In the genomic region with DNA sequence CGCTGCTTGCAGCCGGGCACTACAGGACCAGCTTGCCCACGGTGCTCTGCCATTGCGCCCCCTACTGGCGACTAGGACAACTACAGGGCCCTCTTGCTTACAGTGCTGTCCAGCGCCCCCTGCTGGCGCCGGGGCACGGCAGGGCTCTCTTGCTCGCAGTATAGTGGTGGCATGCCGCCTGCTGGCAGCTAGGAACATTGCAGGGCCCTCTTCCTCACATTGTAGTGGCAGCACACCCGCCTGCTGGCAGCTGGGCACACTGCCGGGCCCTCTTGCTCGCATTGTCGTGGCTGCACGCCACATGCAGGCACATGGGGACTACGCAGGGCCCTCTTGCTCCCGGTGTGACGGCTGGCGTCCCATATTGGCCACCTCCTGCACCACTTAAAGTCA, we compare ENCODE assay signal across 7 cellular contexts. TPM values are rescaled to one million over a fixed set of nuclear protein-coding genes. Genes with fewer than 3 reads are reported as not detected.
DNase-seq lines count a peak whose midpoint lies in the region; ATAC-seq and TF ChIP-seq lines count a peak whose summit lies in the region.
"Not testable (repeated sequence)": the region's sequence is repeated elsewhere in the genome, so short reads cannot be mapped to it uniquely, and the experiment has no call there.

No MANE protein-coding gene starts in this region.

- peak overlapping the region; percentile 19 to 98 (median 90) for H3K27ac ChIP-seq in gastroesophageal sphincter

- ATAC-seq in gastroesophageal sphincter (peak; percentile 17), mucosa of descending colon (peak; percentile 79)

- intact Hi-C loops in mucosa of descending colon (cut with DNase I, micrococcal nuclease), result not testable (repeated sequence)

- H3K4me1 Mint-ChIP-seq in IgD-negative memory B cell, result not testable (repeated sequence)

- TF ChIP-seq EP300 in gastroesophageal sphincter (IDR thresholded peaks at IDR 0.05), result not testable (repeated sequence)

- H3K36me3 Mint-ChIP-seq in IgD-negative memory B cell, result not testable (repeated sequence)

- DNase-seq in GM13977 (ENCODE audit: low spot score), result peak; percentile 52
- DNase-seq in activated CD4-positive, CD25-positive, alpha-beta regulatory T cell treated with anti-CD3 and anti-CD28 coated beads, Interleukin-2, amount 50 U/mL, for 72 hours, result peak; percentile 92
- DNase-seq in astrocyte of the cerebellum (ENCODE audit: low read depth), result peak; percentile 79
- DNase-seq in mucosa of descending colon, result peak; percentile 95 to 97 (median 96)
- peak; percentile 91 for DNase-seq in stimulated activated CD4-positive, alpha-beta T cell treated with anti-CD3 and anti-CD28 coated beads, Interleukin-2, amount 100 ng/mL, for 24 hours

- H3K27me3 ChIP-seq in gastroesophageal sphincter, result not testable (repeated sequence)

- peak overlapping the region; percentile 90 to 98 (median 96) for H3K4me3 Mint-ChIP-seq in IgD-negative memory B cell

- peak overlapping the region; percentile 96 to 99 (median 98) for H3K27ac Mint-ChIP-seq in IgD-negative memory B cell

- H3K9me3 Mint-ChIP-seq in IgD-negative memory B cell, result not testable (repeated sequence)

- not testable (repeated sequence) for H3K27me3 Mint-ChIP-seq in IgD-negative memory B cell

- TF ChIP-seq POLR2A in gastroesophageal sphincter (IDR thresholded peaks at IDR 0.05), result not testable (repeated sequence)

- H3K4me1 ChIP-seq in gastroesophageal sphincter; mucosa of descending colon (ENCODE audit: low read depth): not testable (repeated sequence)

- TF ChIP-seq CTCF in GM13977 (IDR thresholded peaks at IDR 0.05; ENCODE audit: extremely low read depth, insufficient read depth, missing control alignments) (peak; percentile 90), astrocyte of the cerebellum (IDR thresholded peaks at IDR 0.05; ENCODE audit: low read depth, low read length, missing control alignments) (peak; percentile 98), gastroesophageal sphincter (IDR thresholded peaks at IDR 0.05) (peak; percentile 96 to 100 (median 100)), mucosa of descending colon (IDR thresholded peaks at IDR 0.05) (peak; percentile 100)

- WGBS in gastroesophageal sphincter (ENCODE audit: low coverage in 1 of 2), 2 donors, result 13 to 14% methylated on average over 3 to 8 of the region's 20 CpGs

- H3K36me3 ChIP-seq in gastroesophageal sphincter; mucosa of descending colon (ENCODE audit: low read depth): not testable (repeated sequence)

- peak overlapping the region; percentile 46 for H3K4me3 ChIP-seq in astrocyte of the cerebellum (ENCODE audit: low read depth, low read length)
- peak overlapping the region; percentile 28 to 66 for H3K4me3 ChIP-seq in gastroesophageal sphincter
- H3K4me3 ChIP-seq in mucosa of descending colon, result peak overlapping the region; percentile 19

- in situ Hi-C loops in GM13977 (cut with MboI; ENCODE audit: low pct_unique_long_range_greater_than_20kb, low sequenced_read_pairs, unreplicated experiment); astrocyte of the cerebellum (cut with HindIII; ENCODE audit: low sequenced_read_pairs): not testable (repeated sequence)

- H3K9me3 ChIP-seq in gastroesophageal sphincter, mucosa of descending colon: not testable (repeated sequence)

RNA-seq across cellular contexts. Expression of a gene that starts 23.0 kb away (rescaled TPM):
- polyA plus RNA-seq in IgD-negative memory B cell, result 12.5 TPM
- total RNA-seq in gastroesophageal sphincter (10 to 100 TPM in 3 of 4 donors, 1 to 10 TPM in 1; 3.0 to 19.9 (median 14.1) TPM), mucosa of descending colon (10 to 100 TPM; 14.2 to 25.1 (median 15.4) TPM)

Comparison
In these comparisons a context has a peak if more than half of its experiments do, and no peak if none do; other contexts are left out.
1. Peak in every context shown above with its lines: DNase-seq, ATAC-seq, H3K4me3 ChIP-seq and H3K27ac ChIP-seq.